17 cellular contexts compared by ENCODE assay signal in the genomic region with DNA sequence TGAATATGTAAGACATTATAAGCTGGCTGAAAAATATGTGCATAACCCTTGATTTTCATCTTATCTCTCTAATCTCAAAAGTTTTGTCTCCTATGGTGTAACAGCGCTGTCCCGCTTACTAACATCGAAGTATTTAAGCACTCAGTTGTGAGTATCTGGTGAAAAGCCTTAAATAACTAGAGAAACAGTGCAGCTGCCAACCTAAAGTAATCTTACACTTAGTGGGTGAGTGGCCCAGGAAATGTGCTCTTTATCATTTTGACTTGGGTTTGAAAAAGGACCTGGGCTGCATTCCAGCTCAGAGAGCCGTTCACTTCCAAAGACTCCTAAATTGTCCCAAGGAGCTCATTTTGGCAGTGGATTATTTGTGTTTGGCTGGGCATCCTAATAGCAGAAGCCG.
DNase-seq lines count a peak whose midpoint lies in the region; ATAC-seq and TF ChIP-seq lines count a peak whose summit lies in the region.
"Had no signal": no experiment of that assay in that cellular context is flagged by ENCODE, and none has a peak within 500 bp of the region (broad histone marks: within the 10 kb centered on the region; RNA-seq: fewer than 3 reads in every experiment).

No MANE protein-coding gene starts in this region.

- no peak for TF ChIP-seq CTCF in fibroblast of pulmonary artery (IDR thresholded peaks at IDR 0.05; ENCODE audit: low read length, missing control alignments)

- H3K4me3 ChIP-seq in fibroblast of pulmonary artery (replicated peaks; ENCODE audit: low read depth, low read length) = no peak overlapping the region
- H3K4me3 ChIP-seq: right lobe of liver, upper lobe of left lung had no signal

- DNase-seq in H4 (ENCODE audit: low spot score) (peak; percentile 4), NCI-H2196 (lab: John Stamatoyannopoulos, UW; ENCODE audit: unreplicated experiment) (peak; percentile 37), fibroblast of pulmonary artery (ENCODE audit: low read depth) (peak; percentile 13), putamen (ENCODE audit: low spot score) (peak; percentile 34), UCSD-AML1 (lab: John Stamatoyannopoulos, UW; ENCODE audit: unreplicated experiment) (no peak), NCI-H69 (lab: John Stamatoyannopoulos, UW) (no peak)
- DNase-seq: activated naive CD8-positive, alpha-beta T cell treated with anti-CD3 and anti-CD28 coated beads for 36 hours; Caco-2; KG1; occipital lobe; right lobe of liver; RPMI8226; stimulated activated CD4-positive, alpha-beta T cell treated with anti-CD3 and anti-CD28 coated beads, Interleukin-1b, Interleukin-23, amount 100 ng/mL, for 48 hours; stimulated activated naive CD8-positive, alpha-beta T cell treated with anti-CD3 and anti-CD28 coated beads, Interleukin-15, Interleukin-2, amounts not matched to agents 100 U/mL and 50 U/mL, for 24 hours; upper lobe of left lung had no signal

- no peak for ATAC-seq in esophagus mucosa
- ATAC-seq: activated CD4-positive, CD25-positive, alpha-beta regulatory T cell treated with anti-CD3 and anti-CD28 coated beads, Interleukin-2, amount 50 U/mL, for 24 hours; right lobe of liver; stimulated activated naive CD8-positive, alpha-beta T cell treated with anti-CD3 and anti-CD28 coated beads, Interleukin-15, Interleukin-2, amounts not matched to agents 100 U/mL and 50 U/mL, for 24 hours had no signal

Comparison
In these comparisons a context has a peak if more than half of its experiments do, and no peak if none do; other contexts are left out.
1. DNase-seq: peak in H4 (single experiment), NCI-H2196 (single experiment), fibroblast of pulmonary artery (single experiment) and putamen (single experiment); none in UCSD-AML1 (single experiment) and NCI-H69 (single experiment).